23 cellular contexts compared by ENCODE assay signal in the genomic region with DNA sequence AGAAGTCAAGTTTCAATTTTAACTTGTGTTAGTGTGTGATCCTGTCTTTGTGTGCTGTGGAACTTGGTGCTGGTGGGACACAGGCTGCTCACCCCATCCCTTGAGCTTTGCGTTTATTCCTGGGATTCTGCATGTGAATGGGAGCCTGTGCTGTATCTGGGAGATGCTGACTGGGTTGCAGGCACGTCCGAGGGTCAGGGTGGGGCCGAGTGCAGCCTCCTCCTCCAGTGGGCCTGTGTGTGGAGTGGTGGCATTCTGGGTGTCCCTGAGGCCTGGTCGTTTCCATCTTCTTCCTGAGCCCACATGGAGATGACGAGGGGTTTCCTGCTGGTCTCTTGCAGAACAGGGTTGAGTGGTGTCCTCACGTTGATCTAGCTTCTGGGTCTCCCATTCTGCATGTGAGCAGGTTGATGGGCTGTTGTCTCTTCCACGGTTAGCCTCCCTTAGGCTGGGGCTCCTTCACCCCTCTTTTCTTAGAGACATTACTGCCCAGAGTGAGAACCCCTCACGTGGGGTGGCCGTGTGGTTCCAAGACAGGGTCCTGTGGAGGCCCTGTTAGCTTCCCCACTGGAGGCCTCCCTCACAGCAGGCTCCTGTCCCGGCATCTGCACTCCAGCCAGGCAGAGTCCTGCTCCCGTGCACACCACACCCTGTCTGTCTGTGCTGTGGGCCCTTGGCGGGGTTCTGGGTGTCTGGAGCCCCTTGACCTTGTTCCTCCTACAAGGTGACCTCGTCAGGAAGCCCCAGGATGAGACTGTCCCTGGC. TPM values are rescaled to one million over a fixed set of nuclear protein-coding genes. Genes with fewer than 3 reads are reported as not detected.
A peak's percentile ranks its signal among the peaks of the same experiment; 100 is the strongest.
DNase-seq lines count a peak whose midpoint lies in the region; ATAC-seq and TF ChIP-seq lines count a peak whose summit lies in the region.
"Had no signal": no experiment of that assay in that cellular context is flagged by ENCODE, and none has a peak within 500 bp of the region (broad histone marks: within the 10 kb centered on the region; RNA-seq: fewer than 3 reads in every experiment).

No MANE protein-coding gene starts in this region.

- TF ChIP-seq CTCF in CD4-positive, alpha-beta T cell (IDR thresholded peaks at IDR 0.05) = no peak
- no peak for TF ChIP-seq CTCF in nephron (IDR thresholded peaks at IDR 0.05; ENCODE audit: unreplicated experiment in 3 of 3)

- H3K36me3 Mint-ChIP-seq in CD4-positive, alpha-beta T cell (ENCODE audit: low read depth) = peaks cover 33% of the 10 kb centered on the region
- peaks cover 0 to 31% (median 0%) of the 10 kb centered on the region in 3 donors for H3K36me3 Mint-ChIP-seq in CD8-positive, alpha-beta memory T cell
- peaks cover 15% of the 10 kb centered on the region for H3K36me3 Mint-ChIP-seq in central memory CD8-positive, alpha-beta T cell (ENCODE audit: insufficient read depth)
- H3K36me3 Mint-ChIP-seq in nephron (ENCODE audit: low read depth) = peaks cover 27% of the 10 kb centered on the region

- H3K4me3 Mint-ChIP-seq in CD4-positive, alpha-beta T cell = peak overlapping the region; percentile 48
- peak overlapping the region in 1 of 7 donors; percentile 65 for H3K4me3 Mint-ChIP-seq in CD8-positive, alpha-beta memory T cell
- H3K4me3 Mint-ChIP-seq in central memory CD8-positive, alpha-beta T cell = no peak overlapping the region
- peak overlapping the region in 2 of 3 experiments; percentile 64 to 70 for H3K4me3 Mint-ChIP-seq in nephron
- H3K4me3 Mint-ChIP-seq: activated naive CD8-positive, alpha-beta T cell; activated T-helper 17 cell treated with anti-CD3 and anti-CD28 coated beads, Interleukin-2, amount 50 U/mL, for 72 hours; stimulated activated naive CD8-positive, alpha-beta T cell treated with anti-CD3 and anti-CD28 coated beads, Interleukin-15, Interleukin-2, amounts not matched to agents 100 ng/mL and 50 ng/mL, for 24 hours had no signal

- peaks cover 14% of the 10 kb centered on the region for H3K36me3 ChIP-seq in CD8-positive, alpha-beta memory T cell (ENCODE audit: insufficient read depth, low read length)
- H3K36me3 ChIP-seq in neuronal stem cell (replicated peaks in 1 of 2; ENCODE audit: control insufficient read depth in 2 of 2, insufficient read depth in 2 of 2, low read length in 2 of 2) = peaks cover 19 to 64% of the 10 kb centered on the region in 2 donors
- H3K36me3 ChIP-seq: pancreas had no signal

- H4K91ac ChIP-seq in neuronal stem cell (ENCODE audit: low read depth, low read length, poor library complexity) = no peak overlapping the region

- no peaks in the 10 kb centered on the region for H3K9me3 ChIP-seq in CD4-positive, alpha-beta T cell (ENCODE audit: control insufficient read depth, low read length)
- H3K9me3 ChIP-seq in CD8-positive, alpha-beta memory T cell (ENCODE audit: low read length) = no peaks in the 10 kb centered on the region
- no peaks in the 10 kb centered on the region for H3K9me3 ChIP-seq in neuronal stem cell (replicated peaks in 1 of 2; ENCODE audit: control insufficient read depth in 2 of 2, insufficient read depth in 1 of 2, low read depth in 1 of 2, low read length in 2 of 2)
- H3K9me3 ChIP-seq: pancreas, Peyer's patch, tibial nerve had no signal

- peak overlapping the region; percentile 67 for H3K27ac Mint-ChIP-seq in CD4-positive, alpha-beta T cell
- peak overlapping the region in 7 of 8 donors; percentile 50 to 94 (median 68) for H3K27ac Mint-ChIP-seq in CD8-positive, alpha-beta memory T cell
- peak overlapping the region; percentile 46 for H3K27ac Mint-ChIP-seq in central memory CD8-positive, alpha-beta T cell (ENCODE audit: low read depth)
- peak overlapping the region in 1 of 3 experiments; percentile 53 for H3K27ac Mint-ChIP-seq in nephron
- H3K27ac Mint-ChIP-seq: activated naive CD8-positive, alpha-beta T cell; activated T-helper 17 cell treated with anti-CD3 and anti-CD28 coated beads, Interleukin-2, amount 50 U/mL, for 72 hours; stimulated activated naive CD8-positive, alpha-beta T cell treated with anti-CD3 and anti-CD28 coated beads, Interleukin-15, Interleukin-2, amounts not matched to agents 100 ng/mL and 50 ng/mL, for 24 hours had no signal

- CTCF ChIA-PET in CD4-positive, alpha-beta T cell (lab: Charles Lee) = no interaction called here
- CTCF ChIA-PET in CD8-positive, alpha-beta memory T cell (lab: Charles Lee) = no interaction called here

- no peak overlapping the region for H3K27ac ChIP-seq in CD4-positive, alpha-beta T cell (ENCODE audit: low read depth, low read length)
- H3K27ac ChIP-seq in CD8-positive, alpha-beta memory T cell (ENCODE audit: low read depth, low read length) = no peak overlapping the region
- no peak overlapping the region for H3K27ac ChIP-seq in neuronal stem cell (replicated peaks; ENCODE audit: low read length)
- H3K27ac ChIP-seq: HL-60, pancreas, Peyer's patch, tibial nerve had no signal

- no peak overlapping the region for H3K14ac ChIP-seq in neuronal stem cell (ENCODE audit: low read length)

- H3K23ac ChIP-seq in neuronal stem cell (ENCODE audit: low read depth, low read length, poor library complexity) = no peak overlapping the region

- no peak overlapping the region for H2AFZ ChIP-seq in neuronal stem cell (ENCODE audit: low read length)

- H3K79me1 ChIP-seq in neuronal stem cell (ENCODE audit: low read depth, low read length) = peaks cover 37% of the 10 kb centered on the region

- H3K4me3 ChIP-seq in CD8-positive, alpha-beta memory T cell (ENCODE audit: low read length) = no peak overlapping the region
- no peak overlapping the region for H3K4me3 ChIP-seq in neuronal stem cell (ENCODE audit: low read length in 2 of 2)
- H3K4me3 ChIP-seq: pancreas, Peyer's patch, tibial nerve had no signal

- POLR2A ChIA-PET in CD4-positive, alpha-beta T cell (lab: Charles Lee) = no interaction called here
- POLR2A ChIA-PET in CD8-positive, alpha-beta memory T cell (lab: Charles Lee) = no interaction called here

- no peak for DNase-seq in CD4-positive, alpha-beta T cell
- no peak for DNase-seq in CD8-positive, alpha-beta memory T cell
- DNase-seq in central memory CD8-positive, alpha-beta T cell (ENCODE audit: low spot score in 2 of 2) = no peak
- DNase-seq in neuronal stem cell (ENCODE audit: low spot score) (no peak), NCI-H2227 (lab: John Stamatoyannopoulos, UW; ENCODE audit: unreplicated experiment) (no peak)
- DNase-seq: activated CD4-positive, alpha-beta T cell treated with anti-CD3 and anti-CD28 coated beads, Interleukin-2, amount 50 U/mL, for 4 hours; activated CD8-positive, alpha-beta memory T cell treated with anti-CD3 and anti-CD28 coated beads, Interleukin-2, amount 50 U/mL, for 48 hours; left colon; NCI-H1092 treated with DMSO at 0.1 percent for 48 hours; NCI-H187 treated with DMSO at 0.1 percent for 48 hours; NCI-H526; Peyer's patch; stimulated activated CD4-positive, alpha-beta T cell treated with anti-CD3 and anti-CD28 coated beads, Interleukin-4, amount 100 ng/mL, for 4 hours; T-helper 2 cell had no signal

- intact Hi-C loops in CD4-positive, alpha-beta T cell (cut with DNase I, micrococcal nuclease) = loop anchor here in 1 of 2 experiments (5.0 to 10.0 kb wide), 3 partner anchors 50 to 248 kb away; a partner anchor contains a TSS

- H2BK120ac ChIP-seq in neuronal stem cell (ENCODE audit: low read depth, low read length) = no peak overlapping the region

- H2BK5ac ChIP-seq in neuronal stem cell (ENCODE audit: low read length) = no peak overlapping the region

- ATAC-seq in CD4-positive, alpha-beta T cell (ENCODE audit: poor library complexity) = no peak
- no peak for ATAC-seq in central memory CD8-positive, alpha-beta T cell (replicated peaks; ENCODE audit: extremely low read depth, poor library complexity, severe bottlenecking)
- ATAC-seq in HG02870 (IDR thresholded peaks at IDR 0.05; ENCODE audit: unreplicated experiment) = no peak
- ATAC-seq: activated T-helper 17 cell treated with anti-CD3 and anti-CD28 coated beads, Interleukin-2, amount 50 U/mL, for 72 hours; left colon; pancreas had no signal

- peaks cover 26% of the 10 kb centered on the region for H3K4me1 ChIP-seq in CD8-positive, alpha-beta memory T cell (ENCODE audit: insufficient read depth, low read length)
- H3K4me1 ChIP-seq in neuronal stem cell (ENCODE audit: control insufficient read depth in 2 of 2, insufficient read depth in 1 of 2, low read depth in 1 of 2, low read length in 2 of 2) = peaks cover 5 to 7% of the 10 kb centered on the region in 2 donors

- H3K4ac ChIP-seq in neuronal stem cell (ENCODE audit: low read length) = no peak overlapping the region

- no peak overlapping the region for H3K9ac ChIP-seq in neuronal stem cell (ENCODE audit: low read depth, low read length, poor library complexity)

- H3K9me3 Mint-ChIP-seq in CD4-positive, alpha-beta T cell = no peaks in the 10 kb centered on the region
- H3K9me3 Mint-ChIP-seq in CD8-positive, alpha-beta memory T cell = no peaks in the 10 kb centered on the region
- H3K9me3 Mint-ChIP-seq in central memory CD8-positive, alpha-beta T cell = no peaks in the 10 kb centered on the region
- H3K9me3 Mint-ChIP-seq in nephron = no peaks in the 10 kb centered on the region
- H3K9me3 Mint-ChIP-seq: activated T-helper 17 cell treated with anti-CD3 and anti-CD28 coated beads, Interleukin-2, amount 50 U/mL, for 72 hours; stimulated activated naive CD8-positive, alpha-beta T cell treated with anti-CD3 and anti-CD28 coated beads, Interleukin-15, Interleukin-2, amounts not matched to agents 100 ng/mL and 50 ng/mL, for 24 hours had no signal

- H3K27me3 Mint-ChIP-seq in CD4-positive, alpha-beta T cell = no peaks in the 10 kb centered on the region
- no peaks in the 10 kb centered on the region for H3K27me3 Mint-ChIP-seq in CD8-positive, alpha-beta memory T cell
- no peaks in the 10 kb centered on the region for H3K27me3 Mint-ChIP-seq in central memory CD8-positive, alpha-beta T cell
- H3K27me3 Mint-ChIP-seq in nephron (ENCODE audit: low read depth) = no peaks in the 10 kb centered on the region
- H3K27me3 Mint-ChIP-seq: activated naive CD8-positive, alpha-beta T cell; activated T-helper 17 cell treated with anti-CD3 and anti-CD28 coated beads, Interleukin-2, amount 50 U/mL, for 72 hours; stimulated activated naive CD8-positive, alpha-beta T cell treated with anti-CD3 and anti-CD28 coated beads, Interleukin-15, Interleukin-2, amounts not matched to agents 100 ng/mL and 50 ng/mL, for 24 hours had no signal

- no peak overlapping the region for H2BK12ac ChIP-seq in neuronal stem cell (ENCODE audit: low read length)

- H3K18ac ChIP-seq in neuronal stem cell (ENCODE audit: low read length) = no peak overlapping the region

- no peak overlapping the region for H2AK5ac ChIP-seq in neuronal stem cell (ENCODE audit: low read depth, low read length)

- H3K27me3 ChIP-seq in CD4-positive, alpha-beta T cell (ENCODE audit: control insufficient read depth, insufficient read depth, low read length) = no peaks in the 10 kb centered on the region
- H3K27me3 ChIP-seq in CD8-positive, alpha-beta memory T cell (ENCODE audit: insufficient read depth, low read length, poor library complexity, severe bottlenecking) = no peaks in the 10 kb centered on the region
- no peaks in the 10 kb centered on the region for H3K27me3 ChIP-seq in neuronal stem cell (ENCODE audit: control insufficient read depth in 3 of 3, insufficient read depth in 3 of 3, low read depth in 1 of 3, low read length in 3 of 3)
- H3K27me3 ChIP-seq: pancreas, Peyer's patch, tibial nerve had no signal

- H3K4me1 Mint-ChIP-seq in CD4-positive, alpha-beta T cell (ENCODE audit: low read depth) = peaks cover 36% of the 10 kb centered on the region
- peaks cover 32 to 41% (median 33%) of the 10 kb centered on the region in 3 donors for H3K4me1 Mint-ChIP-seq in CD8-positive, alpha-beta memory T cell
- peaks cover 40% of the 10 kb centered on the region for H3K4me1 Mint-ChIP-seq in central memory CD8-positive, alpha-beta T cell
- peaks cover 23% of the 10 kb centered on the region for H3K4me1 Mint-ChIP-seq in nephron

- no CpG with 5 or more reads among the region's 14 CpGs for WGBS in neuronal stem cell (ENCODE audit: extremely low coverage in 2 of 2, insufficient read length in 2 of 2, insufficient replicate concordance in 1 of 2), 2 donors

- no peak overlapping the region for H4K8ac ChIP-seq in neuronal stem cell (ENCODE audit: low read depth, low read length)

- H3K4me2 ChIP-seq in neuronal stem cell (ENCODE audit: insufficient read depth, low read length, poor library complexity, severe bottlenecking) = no peak overlapping the region

- no peak overlapping the region for H2BK15ac ChIP-seq in neuronal stem cell (ENCODE audit: low read length)

RNA-seq across cellular contexts. Expression of a gene that starts 4.9 kb away (rescaled TPM):
- total RNA-seq in CD4-positive, alpha-beta T cell = 10 to 100 TPM; 15.2 to 18.4 TPM
- total RNA-seq in CD8-positive, alpha-beta memory T cell = 10 to 100 TPM; 26.2 to 28.4 TPM
- polyA plus RNA-seq in CD8-positive, alpha-beta memory T cell = 11.5 TPM
- 27.4 TPM for polyA plus RNA-seq in neuronal stem cell (2013, experiment 1 of 2)
- 26.0 TPM for polyA plus RNA-seq in neuronal stem cell (2013, experiment 2 of 2)

RNA-seq across cellular contexts. Expression of a gene that starts 13.2 kb away (rescaled TPM):
- total RNA-seq in CD4-positive, alpha-beta T cell = 100 to 1,000 TPM; 109 to 114 TPM
- 10 to 100 TPM; 25.3 to 26.4 TPM for total RNA-seq in CD8-positive, alpha-beta memory T cell
- polyA plus RNA-seq in CD8-positive, alpha-beta memory T cell = 12.2 TPM
- polyA plus RNA-seq in neuronal stem cell (2013, experiment 1 of 2) = 2.8 TPM
- 1.9 TPM for polyA plus RNA-seq in neuronal stem cell (2013, experiment 2 of 2)
- total RNA-seq: SK-MEL-5 had no signal

RNA-seq across cellular contexts. Expression of a gene that starts 40.2 kb away (rescaled TPM):
- total RNA-seq in CD4-positive, alpha-beta T cell = 100 to 1,000 TPM; 358 to 392 TPM
- total RNA-seq in CD8-positive, alpha-beta memory T cell = 10 to 100 TPM; 54.2 to 59.4 TPM
- polyA plus RNA-seq in CD8-positive, alpha-beta memory T cell = 267 TPM
- 15.1 TPM for polyA plus RNA-seq in neuronal stem cell (2013, experiment 1 of 2)
- polyA plus RNA-seq in neuronal stem cell (2013, experiment 2 of 2) = 13.4 TPM

RNA-seq across cellular contexts. Expression of a gene that starts 52.1 kb away (rescaled TPM):
- 100 to 1,000 TPM; 131 to 132 TPM for total RNA-seq in CD4-positive, alpha-beta T cell
- 100 to 1,000 TPM; 118 to 125 TPM for total RNA-seq in CD8-positive, alpha-beta memory T cell
- 183 TPM for polyA plus RNA-seq in CD8-positive, alpha-beta memory T cell
- 35.7 TPM for polyA plus RNA-seq in neuronal stem cell (2013, experiment 1 of 2)
- polyA plus RNA-seq in neuronal stem cell (2013, experiment 2 of 2) = 35.1 TPM

Comparison
In these comparisons a context has a peak if more than half of its experiments do, and no peak if none do; other contexts are left out.
1. RNA of a gene that starts 13.2 kb away (total RNA-seq): 109 to 114 TPM in CD4-positive, alpha-beta T cell; 25.3 to 26.4 TPM in CD8-positive, alpha-beta memory T cell; every median in the first group is over 4 times any median in the second.
2. RNA of a gene that starts 40.2 kb away (total RNA-seq): 358 to 392 TPM in CD4-positive, alpha-beta T cell; 54.2 to 59.4 TPM in CD8-positive, alpha-beta memory T cell; every median in the first group is over 4 times any median in the second.